Comparison of ENCODE assay signal across 16 cellular contexts in the genomic region with DNA sequence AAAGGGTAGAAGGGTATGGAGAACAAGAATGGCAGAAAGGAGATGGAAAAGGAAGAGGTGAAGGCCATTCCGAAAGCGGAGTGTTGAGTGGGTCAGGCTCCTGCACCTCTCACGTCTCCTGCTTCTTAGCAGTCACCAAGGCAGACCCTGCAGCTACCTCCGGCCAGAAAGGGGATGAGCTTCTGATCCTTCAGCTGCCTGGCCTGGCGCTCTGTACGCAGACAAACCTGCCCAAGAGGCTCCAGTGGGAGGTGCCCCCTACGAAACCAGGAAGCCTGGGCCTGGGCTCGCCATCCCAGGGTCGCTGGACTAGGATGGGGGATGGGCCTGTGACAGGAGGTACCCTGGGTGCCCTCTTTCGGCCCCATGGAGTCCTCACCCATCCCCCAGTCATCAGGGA. TPM values are rescaled to one million over a fixed set of nuclear protein-coding genes. Genes with fewer than 3 reads are reported as not detected.
DNase-seq lines count a peak whose midpoint lies in the region; ATAC-seq and TF ChIP-seq lines count a peak whose summit lies in the region.
"Had no signal": no experiment of that assay in that cellular context is flagged by ENCODE, and none has a peak within 500 bp of the region (broad histone marks: within the 10 kb centered on the region; RNA-seq: fewer than 3 reads in every experiment).

No MANE protein-coding gene starts in this region.

- POLR2A ChIA-PET in activated CD8-positive, alpha-beta T cell treated with anti-CD3 and anti-CD28 coated beads, Interleukin-2, amount 10 ng/mL, durations not matched to agents 7 days and 5 days (lab: Charles Lee) = interaction anchor here (1.2 kb wide), 1 partner anchor 49 kb away, joined by 3 read pairs; the partner anchor contains the start of gene CYB561D1
- POLR2A ChIA-PET in activated CD8-positive, alpha-beta T cell treated with anti-CD3 and anti-CD28 coated beads for 36 hours (lab: Charles Lee) = no interaction called here

- no peak for ATAC-seq in activated CD8-positive, alpha-beta T cell treated with anti-CD3 and anti-CD28 coated beads, Interleukin-2, amount 10 ng/mL, durations not matched to agents 7 days and 5 days
- ATAC-seq in activated CD8-positive, alpha-beta T cell treated with anti-CD3 and anti-CD28 coated beads for 36 hours = no peak
- no peak for ATAC-seq in stimulated activated naive CD8-positive, alpha-beta T cell treated with anti-CD3 and anti-CD28 coated beads, Interleukin-15, amount 100 ng/mL, for 72 hours
- ATAC-seq in GM19023 (IDR thresholded peaks at IDR 0.05; ENCODE audit: unreplicated experiment) = no peak

- no peak overlapping the region for H3K4me3 Mint-ChIP-seq in activated CD8-positive, alpha-beta T cell treated with anti-CD3 and anti-CD28 coated beads, Interleukin-2, amount 10 ng/mL, durations not matched to agents 7 days and 5 days
- H3K4me3 Mint-ChIP-seq in activated CD8-positive, alpha-beta T cell treated with anti-CD3 and anti-CD28 coated beads for 36 hours = no peak overlapping the region
- no peak overlapping the region for H3K4me3 Mint-ChIP-seq in stimulated activated naive CD8-positive, alpha-beta T cell treated with anti-CD3 and anti-CD28 coated beads, Interleukin-15, amount 100 ng/mL, for 72 hours
- H3K4me3 Mint-ChIP-seq: CD4-positive, CD25-positive, alpha-beta regulatory T cell had no signal

- H3K79me2 ChIP-seq in osteoblast (ENCODE audit: insufficient read depth, low read length) = peaks cover 9% of the 10 kb centered on the region

- H4K20me1 ChIP-seq in osteoblast (ENCODE audit: insufficient read depth, low read length) = no peaks in the 10 kb centered on the region
- H4K20me1 ChIP-seq: BLaER1 had no signal

- TF ChIP-seq CTCF in activated CD8-positive, alpha-beta T cell treated with anti-CD3 and anti-CD28 coated beads for 36 hours (IDR thresholded peaks at IDR 0.05) = no peak
- no peak for TF ChIP-seq CTCF in osteoblast (IDR thresholded peaks at IDR 0.05; ENCODE audit: extremely low read depth, low read depth, low read length)

- H3K27ac Mint-ChIP-seq in activated CD8-positive, alpha-beta T cell treated with anti-CD3 and anti-CD28 coated beads, Interleukin-2, amount 10 ng/mL, durations not matched to agents 7 days and 5 days = no peak overlapping the region
- no peak overlapping the region for H3K27ac Mint-ChIP-seq in activated CD8-positive, alpha-beta T cell treated with anti-CD3 and anti-CD28 coated beads for 36 hours
- no peak overlapping the region for H3K27ac Mint-ChIP-seq in stimulated activated naive CD8-positive, alpha-beta T cell treated with anti-CD3 and anti-CD28 coated beads, Interleukin-15, amount 100 ng/mL, for 72 hours
- H3K27ac Mint-ChIP-seq: CD4-positive, CD25-positive, alpha-beta regulatory T cell had no signal

- H3K9me3 ChIP-seq in iPS-18c (ENCODE audit: control insufficient read depth, insufficient read depth, low read length) (no peaks in the 10 kb centered on the region), osteoblast (ENCODE audit: low read depth, low read length) (no peaks in the 10 kb centered on the region)
- H3K9me3 ChIP-seq: BLaER1 had no signal

- H3K27ac ChIP-seq in osteoblast (ENCODE audit: low read depth, low read length) = no peak overlapping the region
- H3K27ac ChIP-seq: BLaER1, GM23248 had no signal

- H3K36me3 Mint-ChIP-seq in activated CD8-positive, alpha-beta T cell treated with anti-CD3 and anti-CD28 coated beads, Interleukin-2, amount 10 ng/mL, durations not matched to agents 7 days and 5 days (ENCODE audit: low read depth) = peaks cover 2% of the 10 kb centered on the region
- H3K36me3 Mint-ChIP-seq in activated CD8-positive, alpha-beta T cell treated with anti-CD3 and anti-CD28 coated beads for 36 hours (ENCODE audit: low read depth) = no peaks in the 10 kb centered on the region
- H3K36me3 Mint-ChIP-seq: CD4-positive, CD25-positive, alpha-beta regulatory T cell had no signal

- H3K4me2 ChIP-seq in osteoblast (ENCODE audit: insufficient read depth, low read length) = no peak overlapping the region
- H3K4me2 ChIP-seq: BLaER1 had no signal

- H3K27me3 Mint-ChIP-seq in activated CD8-positive, alpha-beta T cell treated with anti-CD3 and anti-CD28 coated beads, Interleukin-2, amount 10 ng/mL, durations not matched to agents 7 days and 5 days (ENCODE audit: low read depth) = peaks cover 5% of the 10 kb centered on the region
- H3K27me3 Mint-ChIP-seq in activated CD8-positive, alpha-beta T cell treated with anti-CD3 and anti-CD28 coated beads for 36 hours = no peaks in the 10 kb centered on the region
- no peaks in the 10 kb centered on the region for H3K27me3 Mint-ChIP-seq in stimulated activated naive CD8-positive, alpha-beta T cell treated with anti-CD3 and anti-CD28 coated beads, Interleukin-15, amount 100 ng/mL, for 72 hours
- H3K27me3 Mint-ChIP-seq: CD4-positive, CD25-positive, alpha-beta regulatory T cell had no signal

- H3K9me3 Mint-ChIP-seq in activated CD8-positive, alpha-beta T cell treated with anti-CD3 and anti-CD28 coated beads, Interleukin-2, amount 10 ng/mL, durations not matched to agents 7 days and 5 days (ENCODE audit: insufficient read depth) = no peaks in the 10 kb centered on the region
- H3K9me3 Mint-ChIP-seq in activated CD8-positive, alpha-beta T cell treated with anti-CD3 and anti-CD28 coated beads for 36 hours = no peaks in the 10 kb centered on the region
- no peaks in the 10 kb centered on the region for H3K9me3 Mint-ChIP-seq in stimulated activated naive CD8-positive, alpha-beta T cell treated with anti-CD3 and anti-CD28 coated beads, Interleukin-15, amount 100 ng/mL, for 72 hours
- H3K9me3 Mint-ChIP-seq: CD4-positive, CD25-positive, alpha-beta regulatory T cell had no signal

- DNase-seq in activated CD8-positive, alpha-beta T cell treated with anti-CD3 and anti-CD28 coated beads, Interleukin-2, amount 10 ng/mL, durations not matched to agents 7 days and 5 days = peak; percentile 16
- no peak for DNase-seq in activated CD8-positive, alpha-beta T cell treated with anti-CD3 and anti-CD28 coated beads for 36 hours
- no peak for DNase-seq in osteoblast (ENCODE audit: insufficient read length, low spot score, missing footprints)
- DNase-seq in stimulated activated naive CD8-positive, alpha-beta T cell treated with anti-CD3 and anti-CD28 coated beads, Interleukin-15, amount 100 ng/mL, for 72 hours = no peak
- no peak for DNase-seq in CD1c-positive myeloid dendritic cell (ENCODE audit: extremely low spot score)
- DNase-seq: 8988T; AML-193; Calu3; CD4-positive, CD25-positive, alpha-beta regulatory T cell; DMS 273 treated with DMSO at 0.1 percent for 48 hours; GM23248; IMR-90 had no signal

- peaks cover 17% of the 10 kb centered on the region for H3K4me1 Mint-ChIP-seq in activated CD8-positive, alpha-beta T cell treated with anti-CD3 and anti-CD28 coated beads, Interleukin-2, amount 10 ng/mL, durations not matched to agents 7 days and 5 days (ENCODE audit: low read depth)
- H3K4me1 Mint-ChIP-seq in activated CD8-positive, alpha-beta T cell treated with anti-CD3 and anti-CD28 coated beads for 36 hours (ENCODE audit: low read depth) = peaks cover 12% of the 10 kb centered on the region
- peaks cover 14% of the 10 kb centered on the region for H3K4me1 Mint-ChIP-seq in stimulated activated naive CD8-positive, alpha-beta T cell treated with anti-CD3 and anti-CD28 coated beads, Interleukin-15, amount 100 ng/mL, for 72 hours

- no peaks in the 10 kb centered on the region for H3K36me3 ChIP-seq in osteoblast (ENCODE audit: insufficient read depth, low read length)
- H3K36me3 ChIP-seq: BLaER1 had no signal

- intact Hi-C loops in activated CD8-positive, alpha-beta T cell treated with anti-CD3 and anti-CD28 coated beads for 36 hours (cut with micrococcal nuclease) = no loop called here

- peaks cover 21% of the 10 kb centered on the region for H3K4me1 ChIP-seq in osteoblast (ENCODE audit: insufficient read depth, low read length)

- H3K4me3 ChIP-seq in iPS-18c (ENCODE audit: insufficient read depth, low read depth, low read length) (0 out of 2 replicates have a peak overlapping the region, but pooled peaks have one; percentile 2), osteoblast (ENCODE audit: insufficient read depth, low read length) (no peak overlapping the region)
- H3K4me3 ChIP-seq: BLaER1, GM23248 had no signal

- CTCF ChIA-PET in activated CD8-positive, alpha-beta T cell treated with anti-CD3 and anti-CD28 coated beads, Interleukin-2, amount 10 ng/mL, durations not matched to agents 7 days and 5 days (lab: Charles Lee) = interaction anchor here (0.8 to 26.3 kb wide), 6 partner anchors 10 to 98 kb away, joined by 4 to 1507 read pairs (median 33); partner anchors contain the start of genes AMIGO1 and CYB561D1
- CTCF ChIA-PET in activated CD8-positive, alpha-beta T cell treated with anti-CD3 and anti-CD28 coated beads for 36 hours (lab: Charles Lee) = interaction anchor here (1.5 to 21.7 kb wide), 4 partner anchors 11 to 231 kb away, joined by 5 to 1390 read pairs (median 178); partner anchors contain the start of genes AMIGO1, ATXN7L2 and CYB561D1

- no peaks in the 10 kb centered on the region for H3K27me3 ChIP-seq in osteoblast (ENCODE audit: insufficient read depth, low read length)
- H3K27me3 ChIP-seq: BLaER1 had no signal

- H2AFZ ChIP-seq in osteoblast (ENCODE audit: low read length) = peak overlapping the region; percentile 87
- H2AFZ ChIP-seq: GM23248 had no signal

RNA-seq across cellular contexts. Expression of gene GPR61, which starts 3.0 kb away (rescaled TPM):
- total RNA-seq in activated CD8-positive, alpha-beta T cell treated with anti-CD3 and anti-CD28 coated beads, Interleukin-2, amount 10 ng/mL, durations not matched to agents 7 days and 5 days = not detected
- total RNA-seq in activated CD8-positive, alpha-beta T cell treated with anti-CD3 and anti-CD28 coated beads for 36 hours = under 1 TPM in 1 of 2 experiments, not detected in 1; 0.22 TPM
- total RNA-seq in osteoblast = not detected in 2 replicates
- total RNA-seq: Calu3, Daoy, GM23248, IMR-90 had no signal

RNA-seq across cellular contexts. Expression of gene GNAI3, which starts 5.8 kb away (rescaled TPM):
- total RNA-seq in activated CD8-positive, alpha-beta T cell treated with anti-CD3 and anti-CD28 coated beads, Interleukin-2, amount 10 ng/mL, durations not matched to agents 7 days and 5 days = 10 to 100 TPM in 1 of 2 experiments, 1 to 10 TPM in 1; 9.6 to 10.2 TPM
- 1 to 10 TPM; 7.5 to 7.7 TPM for total RNA-seq in activated CD8-positive, alpha-beta T cell treated with anti-CD3 and anti-CD28 coated beads for 36 hours
- total RNA-seq in osteoblast = 14.1 and 15.0 TPM in 2 replicates

RNA-seq across cellular contexts. Expression of gene AMIGO1, which starts 33.1 kb away (rescaled TPM):
- 1 to 10 TPM; 1.6 to 2.2 TPM for total RNA-seq in activated CD8-positive, alpha-beta T cell treated with anti-CD3 and anti-CD28 coated beads, Interleukin-2, amount 10 ng/mL, durations not matched to agents 7 days and 5 days
- total RNA-seq in activated CD8-positive, alpha-beta T cell treated with anti-CD3 and anti-CD28 coated beads for 36 hours = 1 to 10 TPM; 1.3 to 1.7 TPM
- 2.1 and 2.5 TPM in 2 replicates for total RNA-seq in osteoblast

RNA-seq across cellular contexts. Expression of gene CYB561D1, which starts 48.8 kb away (rescaled TPM):
- total RNA-seq in activated CD8-positive, alpha-beta T cell treated with anti-CD3 and anti-CD28 coated beads, Interleukin-2, amount 10 ng/mL, durations not matched to agents 7 days and 5 days = 10 to 100 TPM; 19.0 to 19.8 TPM
- 1 to 10 TPM; 7.0 to 9.5 TPM for total RNA-seq in activated CD8-positive, alpha-beta T cell treated with anti-CD3 and anti-CD28 coated beads for 36 hours
- 6.5 and 10.5 TPM in 2 replicates for total RNA-seq in osteoblast

RNA-seq across cellular contexts. Expression of gene ATXN7L2, which starts 59.0 kb away (rescaled TPM):
- 10 to 100 TPM; 10.2 to 11.6 TPM for total RNA-seq in activated CD8-positive, alpha-beta T cell treated with anti-CD3 and anti-CD28 coated beads, Interleukin-2, amount 10 ng/mL, durations not matched to agents 7 days and 5 days
- 10 to 100 TPM; 11.2 to 13.7 TPM for total RNA-seq in activated CD8-positive, alpha-beta T cell treated with anti-CD3 and anti-CD28 coated beads for 36 hours
- total RNA-seq in osteoblast = 1.8 and 3.5 TPM in 2 replicates
